ENCODE assay signal across 8 cellular contexts in genomic region chr13:28447206-28447605, GRCh38.
"Had no signal": no experiment of that assay in that cellular context is flagged by ENCODE, and none has a peak within 500 bp of the region (broad histone marks: within the 10 kb centered on the region; RNA-seq: fewer than 3 reads in every experiment).

No MANE protein-coding gene starts in this region.

- DNase-seq: GM23248, GOT3, H7, H9, HCEC 1CT, HFFc6 had no signal

- H3K27ac Mint-ChIP-seq: GM23338, H9, HFFc6 had no signal

- H3K4me1 ChIP-seq: HAP-1 had no signal

- H3K4me3 Mint-ChIP-seq: GM23338, H9, HFFc6 had no signal

- H2AFZ ChIP-seq: GM23248, GM23338 had no signal

- H3K4me2 ChIP-seq: GM23338 had no signal

- H3K27ac ChIP-seq: GM23248 had no signal

- H3K9me3 ChIP-seq: HAP-1 had no signal

- H3K9ac ChIP-seq: GM23248 had no signal

- H3K36me3 ChIP-seq: HAP-1 had no signal

- H3K4me3 ChIP-seq: GM23248, GM23338, HAP-1 had no signal
